10 cellular contexts compared by ENCODE assay signal in genomic region chr6:34324738-34325444, GRCh38.
A peak's percentile ranks its signal among the peaks of the same experiment; 100 is the strongest.
DNase-seq lines count a peak whose midpoint lies in the region; ATAC-seq, FAIRE-seq and TF ChIP-seq lines count a peak whose summit lies in the region.
"Had no signal": no experiment of that assay in that cellular context is flagged by ENCODE, and none has a peak within 500 bp of the region (broad histone marks: within the 10 kb centered on the region; RNA-seq: fewer than 3 reads in every experiment).

No MANE protein-coding gene starts in this region.

- H3K4me1 ChIP-seq in mammary epithelial cell (ENCODE audit: insufficient read depth, low read length) (no peaks in the 10 kb centered on the region), endodermal cell (ENCODE audit: control insufficient read depth, insufficient read depth, low read length) (peaks cover 4% of the 10 kb centered on the region), mesendoderm (ENCODE audit: control insufficient read depth, low read depth, low read length) (peaks cover 2% of the 10 kb centered on the region)

- no peaks in the 10 kb centered on the region for H4K20me1 ChIP-seq in mammary epithelial cell (ENCODE audit: insufficient read depth, low read length)

- no peak overlapping the region for H4K5ac ChIP-seq in mesendoderm (ENCODE audit: low read length)

- no peak for TF ChIP-seq POLR2A in GM12892 (IDR thresholded peaks at IDR 0.05; ENCODE audit: low read depth, low read length)

- CTCF ChIA-PET in mammary epithelial cell (lab: Charles Lee; ENCODE audit: low non-redundant PET) = no interaction called here
- CTCF ChIA-PET in MCF 10A (lab: Yijun Ruan, JAX) = interaction anchor here (0.5 to 1.0 kb wide), 2 partner anchors 128 to 533 kb away, joined by 3 read pairs; no protein-coding TSS in a partner anchor

- intact Hi-C loops in mammary epithelial cell (cut with micrococcal nuclease) = no loop called here
- intact Hi-C loops in MCF 10A (cut with micrococcal nuclease) = no loop called here

- H3K9me3 ChIP-seq in mammary epithelial cell (replicated peaks; ENCODE audit: insufficient read depth, low read length) = no peaks in the 10 kb centered on the region
- H3K9me3 ChIP-seq in endodermal cell (ENCODE audit: control insufficient read depth, low read length) = no peaks in the 10 kb centered on the region

- H2BK15ac ChIP-seq in mesendoderm (replicated peaks; ENCODE audit: low read depth) = no peak overlapping the region

- BruUV-seq in mammary epithelial cell (replicated peaks; lab: Mats Ljungman, UMichigan) (no TSS peak), MCF 10A (replicated peaks; lab: Mats Ljungman, UMichigan) (no TSS peak)

- H3K4me3 ChIP-seq in mammary epithelial cell (replicated peaks in 1 of 3; ENCODE audit: insufficient read depth in 1 of 3, low read depth in 2 of 3, low read length in 3 of 3) = no peak overlapping the region
- no peak overlapping the region for H3K4me3 ChIP-seq in endodermal cell (ENCODE audit: low read length)
- H3K4me3 ChIP-seq in mesendoderm (ENCODE audit: low read length) = no peak overlapping the region

- DNase-seq in mammary epithelial cell = peak; percentile 14
- DNase-seq in MCF 10A (ENCODE audit: unreplicated experiment) = no peak
- DNase-seq in endodermal cell = no peak
- DNase-seq in mesendoderm = peak; percentile 32
- DNase-seq in naive thymus-derived CD8-positive, alpha-beta T cell = no peak
- no peak for DNase-seq in NCI-H526 treated with DMSO at 0.1 percent for 48 hours (lab: John Stamatoyannopoulos, UW)
- no peak for DNase-seq in GM12892 (ENCODE audit: insufficient read length)
- DNase-seq: activated T-cell treated with anti-CD3 and anti-CD28 coated beads, Interleukin-2, amount 50 U/mL, for 48 hours had no signal

- H3K36me3 ChIP-seq in mammary epithelial cell (ENCODE audit: insufficient read depth, low read length) (peaks cover 2% of the 10 kb centered on the region), endodermal cell (ENCODE audit: control insufficient read depth, insufficient read depth, low read length) (peaks cover 5% of the 10 kb centered on the region), mesendoderm (ENCODE audit: control insufficient read depth, insufficient read depth, low read length) (no peaks in the 10 kb centered on the region)

- TF ChIP-seq CTCF in mammary epithelial cell (conservative IDR thresholded peaks at IDR 0.05 in 1 of 2, IDR thresholded peaks at IDR 0.05 in 1 of 2; ENCODE audit: extremely low read depth in 1 of 2, insufficient read depth in 1 of 2, low read depth in 1 of 2, low read length in 2 of 2) (no peak), MCF 10A (IDR thresholded peaks at IDR 0.05; ENCODE audit: unreplicated experiment) (no peak), endodermal cell (conservative IDR thresholded peaks at IDR 0.05) (no peak)

- H2AK5ac ChIP-seq in mesendoderm (ENCODE audit: low read length) = no peak overlapping the region

- H3K4ac ChIP-seq in mesendoderm (ENCODE audit: low read depth, low read length) = no peak overlapping the region

- H3K9me3 Mint-ChIP-seq in MCF 10A (ENCODE audit: unreplicated experiment) = no peaks in the 10 kb centered on the region
- no peaks in the 10 kb centered on the region for H3K9me3 Mint-ChIP-seq in endodermal cell
- H3K9me3 Mint-ChIP-seq in naive thymus-derived CD8-positive, alpha-beta T cell = no peaks in the 10 kb centered on the region

- H2BK5ac ChIP-seq in mesendoderm (ENCODE audit: low read length) = no peak overlapping the region

- H3K79me2 ChIP-seq in mammary epithelial cell (ENCODE audit: insufficient read depth, low read length) (peaks cover 18% of the 10 kb centered on the region), mesendoderm (ENCODE audit: control insufficient read depth, insufficient read depth, low read length) (peaks cover 2% of the 10 kb centered on the region)

- peak overlapping the region; percentile 60 for H2AFZ ChIP-seq in mammary epithelial cell (ENCODE audit: low read depth, low read length)

- peak overlapping the region; percentile 46 for H3K56ac ChIP-seq in mesendoderm (ENCODE audit: low read length)

- H3K4me3 Mint-ChIP-seq in MCF 10A (ENCODE audit: unreplicated experiment) (no peak overlapping the region), endodermal cell (no peak overlapping the region)
- no peak overlapping the region for H3K4me3 Mint-ChIP-seq in naive thymus-derived CD8-positive, alpha-beta T cell

- POLR2A ChIA-PET in MCF 10A (lab: Yijun Ruan, JAX) = interaction anchor here (1.8 kb wide), 1 partner anchor 14 kb away, joined by 5 read pairs; no protein-coding TSS in a partner anchor
- POLR2A ChIA-PET in naive thymus-derived CD8-positive, alpha-beta T cell (lab: Charles Lee) = no interaction called here

- no peak overlapping the region for H3K9ac ChIP-seq in mammary epithelial cell (ENCODE audit: insufficient read depth, low read length)
- no peak overlapping the region for H3K9ac ChIP-seq in endodermal cell (ENCODE audit: extremely low read depth, low read length, poor library complexity, severe bottlenecking)
- no peak overlapping the region for H3K9ac ChIP-seq in mesendoderm (ENCODE audit: low read length)

- no peak overlapping the region for H3K27ac ChIP-seq in mammary epithelial cell (ENCODE audit: insufficient read depth, low read depth, low read length)
- H3K27ac ChIP-seq in endodermal cell (ENCODE audit: low read depth, low read length) = peak overlapping the region; percentile 8
- H3K27ac ChIP-seq in mesendoderm (ENCODE audit: low read depth, low read length) = no peak overlapping the region

- no peak overlapping the region for H2BK120ac ChIP-seq in mesendoderm (ENCODE audit: low read depth, low read length)

- H3K36me3 Mint-ChIP-seq in MCF 10A (ENCODE audit: insufficient read depth, unreplicated experiment) = peaks cover 2% of the 10 kb centered on the region
- peaks cover 12% of the 10 kb centered on the region for H3K36me3 Mint-ChIP-seq in endodermal cell (ENCODE audit: low read depth)
- peaks cover 0 to 12% (median 11%) of the 10 kb centered on the region in 3 donors for H3K36me3 Mint-ChIP-seq in naive thymus-derived CD8-positive, alpha-beta T cell

- ATAC-seq in naive thymus-derived CD8-positive, alpha-beta T cell = no peak
- ATAC-seq in GM18517 (IDR thresholded peaks at IDR 0.05; ENCODE audit: unreplicated experiment) = no peak

- H3K23ac ChIP-seq in mesendoderm (ENCODE audit: low read length) = no peak overlapping the region

- H3K79me1 ChIP-seq in mesendoderm (ENCODE audit: low read length) = peaks cover 2% of the 10 kb centered on the region

- H4K8ac ChIP-seq in mesendoderm (ENCODE audit: low read depth, low read length) = no peak overlapping the region

- H3K18ac ChIP-seq in mesendoderm (ENCODE audit: low read length) = no peak overlapping the region

- in situ Hi-C loops in mammary epithelial cell (cut with MboI; ENCODE audit: low sequenced_read_pairs in 2 of 2) = no loop called here

- 39% methylated on average over 8 of the region's 8 CpGs for WGBS in mammary epithelial cell (ENCODE audit: low coverage, missing lambda C conversion rate)
- 81 to 92% methylated on average over 4 to 8 of the region's 8 CpGs for WGBS in endodermal cell (ENCODE audit: insufficient coverage in 1 of 2, insufficient read length in 1 of 2), 2 experiments
- WGBS in mesendoderm (ENCODE audit: extremely low coverage, insufficient coverage, low lambda C conversion rate) = no CpG with 5 or more reads among the region's 8 CpGs

- H3K4me2 ChIP-seq in mammary epithelial cell (ENCODE audit: insufficient read depth, low read depth, low read length) = peak overlapping the region; percentile 49
- no peak overlapping the region for H3K4me2 ChIP-seq in mesendoderm (ENCODE audit: low read length)

- no peak for FAIRE-seq in GM12892 (lab: Jason Lieb, UNC)
- FAIRE-seq: A204.1 had no signal

- no peaks in the 10 kb centered on the region for H3K4me1 Mint-ChIP-seq in MCF 10A (ENCODE audit: insufficient read depth, unreplicated experiment)
- H3K4me1 Mint-ChIP-seq in endodermal cell = peaks cover 1% of the 10 kb centered on the region
- peaks cover 3 to 11% (median 5%) of the 10 kb centered on the region in 4 donors for H3K4me1 Mint-ChIP-seq in naive thymus-derived CD8-positive, alpha-beta T cell

- no peaks in the 10 kb centered on the region for H3K27me3 Mint-ChIP-seq in MCF 10A (ENCODE audit: insufficient read depth, unreplicated experiment)
- H3K27me3 Mint-ChIP-seq in endodermal cell (ENCODE audit: insufficient read depth) = no peaks in the 10 kb centered on the region
- H3K27me3 Mint-ChIP-seq in naive thymus-derived CD8-positive, alpha-beta T cell = no peaks in the 10 kb centered on the region

- H3K27me3 ChIP-seq in mammary epithelial cell (ENCODE audit: insufficient read depth, low read length) = no peaks in the 10 kb centered on the region
- no peaks in the 10 kb centered on the region for H3K27me3 ChIP-seq in endodermal cell (ENCODE audit: control insufficient read depth, insufficient read depth, low read length, poor library complexity, severe bottlenecking)
- no peaks in the 10 kb centered on the region for H3K27me3 ChIP-seq in mesendoderm (ENCODE audit: insufficient read depth, low read length, poor library complexity)

- H3K27ac Mint-ChIP-seq in MCF 10A (ENCODE audit: low read depth, unreplicated experiment) (no peak overlapping the region), endodermal cell (no peak overlapping the region)
- peak overlapping the region in 3 of 10 donors; percentile 28 to 43 (median 40) for H3K27ac Mint-ChIP-seq in naive thymus-derived CD8-positive, alpha-beta T cell

- dilution Hi-C loops in mammary epithelial cell (cut with HindIII; ENCODE audit: low sequenced_read_pairs) = no loop called here

Comparison
In these comparisons a context has a peak if more than half of its experiments do, and no peak if none do; other contexts are left out.
1. DNase-seq: peak in mammary epithelial cell (single experiment) and mesendoderm (single experiment); none in MCF 10A (single experiment), endodermal cell (single experiment), naive thymus-derived CD8-positive, alpha-beta T cell (0 of 10), NCI-H526 treated with DMSO at 0.1 percent for 48 hours (single experiment) and GM12892 (single experiment).